In the genomic region with DNA sequence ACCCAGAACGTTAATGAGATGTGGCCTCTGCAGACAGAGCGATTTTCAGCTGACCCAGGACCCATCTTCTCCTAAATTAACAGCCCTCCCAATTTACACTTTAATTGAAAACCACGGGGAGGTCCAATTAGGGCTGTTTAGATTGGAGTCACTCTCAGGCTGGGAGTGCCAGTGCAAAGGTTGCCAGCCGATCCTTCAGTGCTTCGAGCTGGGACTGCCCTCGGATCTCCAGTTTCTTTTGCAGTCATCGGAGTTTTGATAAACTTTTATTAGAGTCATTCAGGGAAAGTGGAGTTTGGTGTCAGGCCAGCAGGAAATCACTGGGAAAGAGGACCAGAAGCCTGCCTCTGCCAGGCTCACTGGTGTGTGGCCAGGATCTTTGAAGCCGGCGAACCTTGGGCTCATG, we compare ENCODE assay signal across 15 cellular contexts.
DNase-seq lines count a peak whose midpoint lies in the region; ATAC-seq and TF ChIP-seq lines count a peak whose summit lies in the region.
"Had no signal": no experiment of that assay in that cellular context is flagged by ENCODE, and none has a peak within 500 bp of the region (broad histone marks: within the 10 kb centered on the region; RNA-seq: fewer than 3 reads in every experiment).

No MANE protein-coding gene starts in this region.

- 13 to 27% methylated on average over 9 of the region's 9 CpGs for WGBS in thyroid gland, 2 donors

- no peaks in the 10 kb centered on the region for H3K9me3 ChIP-seq in thyroid gland

- no peak for TF ChIP-seq CTCF in VCaP (conservative IDR thresholded peaks at IDR 0.05)
- TF ChIP-seq CTCF in fibroblast of the aortic adventitia (IDR thresholded peaks at IDR 0.05; ENCODE audit: insufficient read depth, low read length) = no peak
- TF ChIP-seq CTCF in thyroid gland (IDR thresholded peaks at IDR 0.05) = peak in 1 of 6 experiments; percentile 15
- no peak for TF ChIP-seq CTCF in progenitor cell of endocrine pancreas (IDR thresholded peaks at IDR 0.05; ENCODE audit: unreplicated experiment)

- no peak for ATAC-seq in GM18868 (IDR thresholded peaks at IDR 0.05; ENCODE audit: unreplicated experiment)
- ATAC-seq: activated naive CD4-positive, alpha-beta T cell treated with anti-CD3 and anti-CD28 coated beads, Interleukin-2, amount 50 U/mL, for 72 hours; effector memory CD8-positive, alpha-beta T cell had no signal

- no peak overlapping the region for H3K27ac Mint-ChIP-seq in progenitor cell of endocrine pancreas
- H3K27ac Mint-ChIP-seq: activated naive CD4-positive, alpha-beta T cell treated with anti-CD3 and anti-CD28 coated beads, Interleukin-2, amount 50 U/mL, for 72 hours; effector memory CD8-positive, alpha-beta T cell had no signal

- no peaks in the 10 kb centered on the region for H3K9me3 Mint-ChIP-seq in progenitor cell of endocrine pancreas (ENCODE audit: low read depth)
- H3K9me3 Mint-ChIP-seq: activated naive CD4-positive, alpha-beta T cell treated with anti-CD3 and anti-CD28 coated beads, Interleukin-2, amount 50 U/mL, for 72 hours; effector memory CD8-positive, alpha-beta T cell had no signal

- H3K4me1 ChIP-seq in thyroid gland = peaks cover 15 to 20% of the 10 kb centered on the region in 2 donors

- TF ChIP-seq POLR2A in thyroid gland (IDR thresholded peaks at IDR 0.05) = no peak

- peak; percentile 12 for DNase-seq in fibroblast of the aortic adventitia (ENCODE audit: low read depth)
- DNase-seq in lung microvascular endothelial cell (ENCODE audit: low read depth in 2 of 2) = peak; percentile 16 to 45
- DNase-seq in thyroid gland = peak; percentile 81 to 88
- no peak for DNase-seq in progenitor cell of endocrine pancreas (ENCODE audit: low spot score, unreplicated experiment)
- no peak for DNase-seq in midbrain (lab: John Stamatoyannopoulos, UW)
- DNase-seq: activated CD4-positive, alpha-beta T cell treated with anti-CD3 and anti-CD28 coated beads, Interleukin-2, amount 50 U/mL, for 1 hour; activated T-cell treated with anti-CD3 and anti-CD28 coated beads, Interleukin-2, amount 50 U/mL, for 1 hour; effector memory CD8-positive, alpha-beta T cell; NCI-H1417; NCI-H226 had no signal

- H3K4me1 Mint-ChIP-seq in progenitor cell of endocrine pancreas (ENCODE audit: low read depth) = peaks cover 6% of the 10 kb centered on the region

- H3K4me3 ChIP-seq in fibroblast of the aortic adventitia (ENCODE audit: low read depth, low read length) = no peak overlapping the region
- no peak overlapping the region for H3K4me3 ChIP-seq in thyroid gland (replicated peaks in 1 of 3)
- H3K4me3 ChIP-seq: SK-N-MC had no signal

- no peaks in the 10 kb centered on the region for H3K27me3 Mint-ChIP-seq in progenitor cell of endocrine pancreas
- H3K27me3 Mint-ChIP-seq: effector memory CD8-positive, alpha-beta T cell had no signal

- H3K27ac ChIP-seq in VCaP (peak overlapping the region; percentile 36), thyroid gland (peak overlapping the region; percentile 69 to 91 (median 87))
- H3K27ac ChIP-seq: KMS-11, SK-N-MC had no signal

- no peaks in the 10 kb centered on the region for H3K27me3 ChIP-seq in thyroid gland

- H3K4me3 Mint-ChIP-seq in progenitor cell of endocrine pancreas (ENCODE audit: low read depth) = no peak overlapping the region
- H3K4me3 Mint-ChIP-seq: effector memory CD8-positive, alpha-beta T cell had no signal

- no peaks in the 10 kb centered on the region for H3K36me3 ChIP-seq in thyroid gland

- peaks cover 21% of the 10 kb centered on the region for H3K36me3 Mint-ChIP-seq in progenitor cell of endocrine pancreas (ENCODE audit: insufficient read depth)
- H3K36me3 Mint-ChIP-seq: activated naive CD4-positive, alpha-beta T cell treated with anti-CD3 and anti-CD28 coated beads, Interleukin-2, amount 50 U/mL, for 72 hours had no signal

- intact Hi-C loops in thyroid gland (cut with DNase I) = no loop called here

Comparison
In these comparisons a context has a peak if more than half of its experiments do, and no peak if none do; other contexts are left out.
1. DNase-seq: peak in fibroblast of the aortic adventitia (single experiment), lung microvascular endothelial cell (2 of 2) and thyroid gland (2 of 2); none in progenitor cell of endocrine pancreas (single experiment) and midbrain (single experiment).